In the genomic region with DNA sequence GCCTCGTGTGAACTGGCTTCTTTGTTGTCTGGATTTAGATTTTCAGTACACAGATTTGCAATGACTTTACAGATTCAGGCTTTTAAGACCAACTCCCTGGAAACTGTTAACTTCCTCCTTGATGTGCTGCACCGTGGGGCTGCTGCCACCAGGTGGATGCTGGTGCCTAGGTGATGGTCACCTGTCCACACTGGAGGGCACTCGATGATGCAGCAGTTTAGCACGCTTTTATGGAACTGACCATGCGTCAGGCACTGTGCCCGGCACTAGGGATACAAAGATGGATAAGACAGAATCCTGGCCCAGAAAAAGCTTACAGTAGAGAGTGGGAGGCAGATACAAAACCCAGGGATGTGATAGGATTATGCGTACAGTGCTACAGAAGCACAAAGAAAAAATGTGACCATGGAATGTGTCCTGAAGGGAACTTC, we compare ENCODE assay signal across 8 cellular contexts.
DNase-seq lines count a peak whose midpoint lies in the region; ATAC-seq, FAIRE-seq and TF ChIP-seq lines count a peak whose summit lies in the region.

No MANE protein-coding gene starts in this region.

- no peaks in the 10 kb centered on the region for H3K9me3 ChIP-seq in kidney (ENCODE audit: control insufficient read depth in 1 of 2, low read length in 2 of 2)

- H3K9me3 Mint-ChIP-seq in natural killer cell, result no peaks in the 10 kb centered on the region

- peaks cover 4 to 7% of the 10 kb centered on the region in 2 donors for H3K27me3 Mint-ChIP-seq in natural killer cell (ENCODE audit: low read depth in 2 of 2)

- H3K4me3 ChIP-seq in H7 (ENCODE audit: insufficient read depth, low read depth, low read length), result no peak overlapping the region
- no peak overlapping the region for H3K4me3 ChIP-seq in kidney (ENCODE audit: low read length in 2 of 2)

- no peak overlapping the region for H3K27ac ChIP-seq in kidney (ENCODE audit: low read depth in 2 of 2, low read length in 2 of 2)

- H3K9ac ChIP-seq in kidney (ENCODE audit: low read length in 2 of 2), result no peak overlapping the region

- H3K4me1 Mint-ChIP-seq in natural killer cell, result no peaks in the 10 kb centered on the region

- FAIRE-seq in kidney (lab: Jason Lieb, UNC), result no peak

- no peaks in the 10 kb centered on the region for H3K4me1 ChIP-seq in kidney (ENCODE audit: control insufficient read depth in 1 of 2, insufficient read depth in 1 of 2, low read depth in 1 of 2, low read length in 2 of 2)

- no peaks in the 10 kb centered on the region for H3K36me3 Mint-ChIP-seq in natural killer cell

- intact Hi-C loops in kidney (cut with DNase I), result no loop called here
- intact Hi-C loops in natural killer cell (cut with micrococcal nuclease), result no loop called here

- DNase-seq in DMS53 treated with DMSO at 0.1 percent for 48 hours (lab: John Stamatoyannopoulos, UW; ENCODE audit: unreplicated experiment), result peak; percentile 9
- peak; percentile 19 for DNase-seq in H7
- no peak for DNase-seq in kidney
- no peak for DNase-seq in NCI-H2196 treated with DMSO at 0.1 percent for 48 hours (lab: John Stamatoyannopoulos, UW; ENCODE audit: unreplicated experiment)
- DNase-seq in natural killer cell, result no peak
- DNase-seq in hypothalamus (lab: John Stamatoyannopoulos, UW), result no peak

- TF ChIP-seq CTCF in kidney (IDR thresholded peaks at IDR 0.05; ENCODE audit: borderline replicate concordance, extremely low read depth, insufficient read depth) (peak; percentile 37), natural killer cell (IDR thresholded peaks at IDR 0.05) (no peak)

- no peaks in the 10 kb centered on the region for H3K27me3 ChIP-seq in H7 (ENCODE audit: control insufficient read depth, insufficient read depth, low read length)

- H3K27ac Mint-ChIP-seq in natural killer cell, result no peak overlapping the region

- H3K36me3 ChIP-seq in H7 (replicated peaks; ENCODE audit: control insufficient read depth, insufficient read depth, low read length) (no peaks in the 10 kb centered on the region), kidney (ENCODE audit: control insufficient read depth in 1 of 2, insufficient read depth in 2 of 2, low read length in 2 of 2) (no peaks in the 10 kb centered on the region)

- ATAC-seq in SK-N-SH treated with all-trans-retinoic acid at 6 μM for 48 hours (peak; percentile 58; the same call in 2 of the 3 replicates), natural killer cell (no peak), HG03175 (IDR thresholded peaks at IDR 0.05; ENCODE audit: unreplicated experiment) (no peak)

- no peak overlapping the region for H3K4me3 Mint-ChIP-seq in natural killer cell

TF ChIP-seq in SK-N-SH treated with all-trans-retinoic acid at 6 μM for 48 hours, 23 proteins besides CTCF, POLR2A, EP300 and RAD21:
- no peak for TF ChIP-seq BACH2 (CRISPR knock-in tag; IDR thresholded peaks at IDR 0.05; ENCODE audit: borderline replicate concordance)
- TF ChIP-seq CSDC2 (CRISPR knock-in tag; IDR thresholded peaks at IDR 0.05), result no peak
- no peak for TF ChIP-seq SNAI2 (CRISPR knock-in tag; IDR thresholded peaks at IDR 0.05)
- no peak for TF ChIP-seq GLIS3 (CRISPR knock-in tag; IDR thresholded peaks at IDR 0.05)
- TF ChIP-seq ZNF565 (CRISPR knock-in tag; conservative IDR thresholded peaks at IDR 0.05; ENCODE audit: low read depth), result no peak
- no peak for TF ChIP-seq ARNTL (CRISPR knock-in tag; IDR thresholded peaks at IDR 0.05; ENCODE audit: borderline replicate concordance, low read depth)
- no peak for TF ChIP-seq ESRRG (CRISPR knock-in tag; IDR thresholded peaks at IDR 0.05)
- TF ChIP-seq, protein P1, sequence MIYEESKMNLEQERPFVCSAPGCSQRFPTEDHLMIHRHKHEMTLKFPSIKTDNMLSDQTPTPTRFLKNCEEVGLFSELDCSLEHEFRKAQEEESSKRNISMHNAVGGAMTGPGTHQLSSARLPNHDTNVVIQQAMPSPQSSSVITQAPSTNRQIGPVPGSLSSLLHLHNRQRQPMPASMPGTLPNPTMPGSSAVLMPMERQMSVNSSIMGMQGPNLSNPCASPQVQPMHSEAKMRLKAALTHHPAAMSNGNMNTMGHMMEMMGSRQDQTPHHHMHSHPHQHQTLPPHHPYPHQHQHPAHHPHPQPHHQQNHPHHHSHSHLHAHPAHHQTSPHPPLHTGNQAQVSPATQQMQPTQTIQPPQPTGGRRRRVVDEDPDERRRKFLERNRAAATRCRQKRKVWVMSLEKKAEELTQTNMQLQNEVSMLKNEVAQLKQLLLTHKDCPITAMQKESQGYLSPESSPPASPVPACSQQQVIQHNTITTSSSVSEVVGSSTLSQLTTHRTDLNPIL (CRISPR knock-in tag; IDR thresholded peaks at IDR 0.05; ENCODE audit: low read depth), result no peak
- TF ChIP-seq PPARA (CRISPR knock-in tag; IDR thresholded peaks at IDR 0.05; ENCODE audit: borderline replicate concordance), result no peak
- no peak for TF ChIP-seq ISL1 (CRISPR knock-in tag; IDR thresholded peaks at IDR 0.05)
- TF ChIP-seq, protein P2, sequence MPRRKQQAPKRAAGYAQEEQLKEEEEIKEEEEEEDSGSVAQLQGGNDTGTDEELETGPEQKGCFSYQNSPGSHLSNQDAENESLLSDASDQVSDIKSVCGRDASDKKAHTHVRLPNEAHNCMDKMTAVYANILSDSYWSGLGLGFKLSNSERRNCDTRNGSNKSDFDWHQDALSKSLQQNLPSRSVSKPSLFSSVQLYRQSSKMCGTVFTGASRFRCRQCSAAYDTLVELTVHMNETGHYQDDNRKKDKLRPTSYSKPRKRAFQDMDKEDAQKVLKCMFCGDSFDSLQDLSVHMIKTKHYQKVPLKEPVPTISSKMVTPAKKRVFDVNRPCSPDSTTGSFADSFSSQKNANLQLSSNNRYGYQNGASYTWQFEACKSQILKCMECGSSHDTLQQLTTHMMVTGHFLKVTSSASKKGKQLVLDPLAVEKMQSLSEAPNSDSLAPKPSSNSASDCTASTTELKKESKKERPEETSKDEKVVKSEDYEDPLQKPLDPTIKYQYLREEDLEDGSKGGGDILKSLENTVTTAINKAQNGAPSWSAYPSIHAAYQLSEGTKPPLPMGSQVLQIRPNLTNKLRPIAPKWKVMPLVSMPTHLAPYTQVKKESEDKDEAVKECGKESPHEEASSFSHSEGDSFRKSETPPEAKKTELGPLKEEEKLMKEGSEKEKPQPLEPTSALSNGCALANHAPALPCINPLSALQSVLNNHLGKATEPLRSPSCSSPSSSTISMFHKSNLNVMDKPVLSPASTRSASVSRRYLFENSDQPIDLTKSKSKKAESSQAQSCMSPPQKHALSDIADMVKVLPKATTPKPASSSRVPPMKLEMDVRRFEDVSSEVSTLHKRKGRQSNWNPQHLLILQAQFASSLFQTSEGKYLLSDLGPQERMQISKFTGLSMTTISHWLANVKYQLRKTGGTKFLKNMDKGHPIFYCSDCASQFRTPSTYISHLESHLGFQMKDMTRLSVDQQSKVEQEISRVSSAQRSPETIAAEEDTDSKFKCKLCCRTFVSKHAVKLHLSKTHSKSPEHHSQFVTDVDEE (CRISPR knock-in tag; IDR thresholded peaks at IDR 0.05), result no peak
- no peak for TF ChIP-seq RARB (CRISPR knock-in tag; IDR thresholded peaks at IDR 0.05)

Comparison
In these comparisons a context has a peak if more than half of its experiments do, and no peak if none do; other contexts are left out.
1. DNase-seq: peak in DMS53 treated with DMSO at 0.1 percent for 48 hours (single experiment) and H7 (single experiment); none in kidney (single experiment), NCI-H2196 treated with DMSO at 0.1 percent for 48 hours (single experiment), natural killer cell (single experiment) and hypothalamus (0 of 51).